Comparison of ENCODE assay signal across 10 cellular contexts in the genomic region with DNA sequence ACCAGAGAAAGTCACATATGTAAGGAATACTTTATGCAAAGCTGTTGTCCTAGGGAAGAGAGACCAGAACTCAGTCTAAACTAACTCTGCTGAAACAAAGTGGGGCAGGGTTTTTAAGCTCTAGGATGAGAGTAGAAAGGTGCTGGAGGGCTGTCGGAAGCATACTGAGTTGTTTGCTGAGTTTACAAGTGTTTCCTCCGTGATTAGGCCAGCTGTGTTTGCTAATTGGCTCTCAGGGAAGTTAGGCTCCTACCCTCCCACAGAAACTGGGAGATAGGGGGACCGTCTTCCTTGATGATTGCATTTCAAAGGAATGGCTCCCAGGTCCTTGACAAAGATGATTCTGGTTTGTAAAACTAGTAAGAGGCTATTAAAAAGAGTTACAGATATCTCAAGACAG.
DNase-seq lines count a peak whose midpoint lies in the region; ATAC-seq and TF ChIP-seq lines count a peak whose summit lies in the region.
"Had no signal": no experiment of that assay in that cellular context is flagged by ENCODE, and none has a peak within 500 bp of the region (broad histone marks: within the 10 kb centered on the region; RNA-seq: fewer than 3 reads in every experiment).

No MANE protein-coding gene starts in this region.

- H3K9ac ChIP-seq in duodenal mucosa (ENCODE audit: low read depth in 1 of 2, low read length in 2 of 2), result no peak overlapping the region

- H3K36me3 ChIP-seq in duodenal mucosa (ENCODE audit: control insufficient read depth in 1 of 2, insufficient read depth in 2 of 2, low read length in 2 of 2), result no peaks in the 10 kb centered on the region
- H3K36me3 ChIP-seq: cardiac muscle cell, pancreas had no signal

- H3K27me3 ChIP-seq in duodenal mucosa (ENCODE audit: control insufficient read depth in 1 of 2, insufficient read depth in 2 of 2, low read length in 2 of 2), result no peaks in the 10 kb centered on the region
- H3K27me3 ChIP-seq: pancreas had no signal

- H3K9me3 ChIP-seq in duodenal mucosa (ENCODE audit: control insufficient read depth in 1 of 2, low read length in 2 of 2), result no peaks in the 10 kb centered on the region
- H3K9me3 ChIP-seq: pancreas had no signal

- ATAC-seq in HG02870 (IDR thresholded peaks at IDR 0.05; ENCODE audit: unreplicated experiment), result no peak

- no peak overlapping the region for H3K27ac ChIP-seq in duodenal mucosa (ENCODE audit: low read depth, low read length)
- H3K27ac ChIP-seq: cardiac muscle cell had no signal

- H3K4me1 ChIP-seq in duodenal mucosa (ENCODE audit: control insufficient read depth in 1 of 2, insufficient read depth in 2 of 2, low read length in 2 of 2), result peaks cover 9 to 11% of the 10 kb centered on the region in 2 donors

- H3K4me3 ChIP-seq in duodenal mucosa (ENCODE audit: low read depth in 1 of 2, low read length in 2 of 2) (peak overlapping the region; percentile 87 to 89), retinal pigment epithelial cell (ENCODE audit: low read length) (peak overlapping the region; percentile 72)

- TF ChIP-seq CTCF in retinal pigment epithelial cell (conservative IDR thresholded peaks at IDR 0.05; ENCODE audit: low read depth, low read length), result no peak

- DNase-seq in NCI-H82 (lab: John Stamatoyannopoulos, UW) (peak; percentile 42), NCI-H82 treated with DMSO at 0.1 percent for 48 hours (lab: John Stamatoyannopoulos, UW; ENCODE audit: unreplicated experiment) (no peak), NCI-H2029 treated with DMSO at 0.1 percent for 48 hours (lab: John Stamatoyannopoulos, UW) (peak; percentile 21), retinal pigment epithelial cell (ENCODE audit: low read depth) (no peak), AG08396 (ENCODE audit: low spot score) (no peak)
- DNase-seq in activated CD4-positive, CD25-positive, alpha-beta regulatory T cell (lab: John Stamatoyannopoulos, UW), result no peak

Comparison
In these comparisons a context has a peak if more than half of its experiments do, and no peak if none do; other contexts are left out.
1. DNase-seq: peak in NCI-H82 (single experiment) and NCI-H2029 treated with DMSO at 0.1 percent for 48 hours (single experiment); none in NCI-H82 treated with DMSO at 0.1 percent for 48 hours (single experiment), retinal pigment epithelial cell (single experiment), activated CD4-positive, CD25-positive, alpha-beta regulatory T cell (0 of 4) and AG08396 (single experiment).